21 cellular contexts compared by ENCODE assay signal in genomic region chr11:2101171-2101675, GRCh38. TPM values are rescaled to one million over a fixed set of nuclear protein-coding genes. Genes with fewer than 3 reads are reported as not detected.
DNase-seq lines count a peak whose midpoint lies in the region; ATAC-seq and TF ChIP-seq lines count a peak whose summit lies in the region.
"Had no signal": no experiment of that assay in that cellular context is flagged by ENCODE, and none has a peak within 500 bp of the region (broad histone marks: within the 10 kb centered on the region; RNA-seq: fewer than 3 reads in every experiment).

No MANE protein-coding gene starts in this region.

- ATAC-seq in heart left ventricle = no peak
- no peak for ATAC-seq in Right ventricle myocardium superior (ENCODE audit: poor library complexity)
- no peak for ATAC-seq in RWPE2 (ENCODE audit: low read depth)
- no peak for ATAC-seq in lower lobe of right lung
- ATAC-seq in gastrocnemius medialis = no peak
- no peak for ATAC-seq in GM19351 (IDR thresholded peaks at IDR 0.05; ENCODE audit: unreplicated experiment)
- ATAC-seq: GM12878 had no signal

- H3K36me3 ChIP-seq in heart left ventricle = no peaks in the 10 kb centered on the region
- no peaks in the 10 kb centered on the region for H3K36me3 ChIP-seq in RWPE2 (ENCODE audit: low read depth)
- no peaks in the 10 kb centered on the region for H3K36me3 ChIP-seq in lower lobe of right lung
- H3K36me3 ChIP-seq in gastrocnemius medialis = no peaks in the 10 kb centered on the region
- no peaks in the 10 kb centered on the region for H3K36me3 ChIP-seq in stomach
- H3K36me3 ChIP-seq: BLaER1, Peyer's patch had no signal

- in situ Hi-C loops in gastrocnemius medialis (cut with MboI; ENCODE audit: low sequenced_read_pairs in 4 of 4) = no loop called here

- TF ChIP-seq POLR2A in heart left ventricle (IDR thresholded peaks at IDR 0.05) (no peak), gastrocnemius medialis (IDR thresholded peaks at IDR 0.05) (no peak), stomach (IDR thresholded peaks at IDR 0.05) (no peak)

- no peak for TF ChIP-seq EP300 in stomach (IDR thresholded peaks at IDR 0.05)

- H3K4me1 ChIP-seq in heart left ventricle (peaks cover 7 to 67% (median 46%) of the 10 kb centered on the region in 12 donors), RWPE2 (ENCODE audit: insufficient read depth, poor library complexity, severe bottlenecking) (peaks cover 16% of the 10 kb centered on the region), lower lobe of right lung (peaks cover 48% of the 10 kb centered on the region), gastrocnemius medialis (peaks cover 21 to 30% of the 10 kb centered on the region in 2 donors), stomach (peaks cover 29 to 49% (median 36%) of the 10 kb centered on the region in 4 donors)

- 92 to 96% (median 92%) methylated on average over 9 to 10 of the region's 10 CpGs for WGBS in heart left ventricle, 4 donors
- WGBS in stomach, 5 donors = 86 to 91% (median 87%) methylated on average over 10 of the region's 10 CpGs

- H3K9me3 ChIP-seq in heart left ventricle = no peaks in the 10 kb centered on the region
- H3K9me3 ChIP-seq in RWPE2 (ENCODE audit: severe bottlenecking) = no peaks in the 10 kb centered on the region
- H3K9me3 ChIP-seq in lower lobe of right lung = no peaks in the 10 kb centered on the region
- no peaks in the 10 kb centered on the region for H3K9me3 ChIP-seq in gastrocnemius medialis
- H3K9me3 ChIP-seq in stomach = no peaks in the 10 kb centered on the region
- H3K9me3 ChIP-seq: BLaER1, Peyer's patch had no signal

- TF ChIP-seq CTCF in heart left ventricle (IDR thresholded peaks at IDR 0.05) (no peak), RWPE2 (IDR thresholded peaks at IDR 0.05; ENCODE audit: poor library complexity, severe bottlenecking) (no peak), lower lobe of right lung (IDR thresholded peaks at IDR 0.05) (no peak), gastrocnemius medialis (IDR thresholded peaks at IDR 0.05 in 4 of 5, conservative IDR thresholded peaks at IDR 0.05 in 1 of 5) (no peak), stomach (IDR thresholded peaks at IDR 0.05) (no peak)

- H3K4me3 ChIP-seq in heart left ventricle (no peak overlapping the region), RWPE2 (ENCODE audit: severe bottlenecking) (no peak overlapping the region), lower lobe of right lung (no peak overlapping the region), gastrocnemius medialis (no peak overlapping the region), stomach (no peak overlapping the region)
- H3K4me3 ChIP-seq: BLaER1, GM12878, K562, Peyer's patch had no signal

- intact Hi-C loops in heart left ventricle (cut with DNase I) (loop anchor here in 4 of 10 donors (5.0 kb wide), 1 partner anchor 36 kb away; the partner anchor contains the start of gene IGF2 (in 4 of the 4)), Right ventricle myocardium superior (cut with DNase I) (no loop called here), lower lobe of right lung (cut with DNase I) (no loop called here), gastrocnemius medialis (cut with DNase I; ENCODE audit: low total_unique reads) (no loop called here), stomach (cut with DNase I; ENCODE audit: low total_unique reads) (no loop called here)

- H3K27ac ChIP-seq in heart left ventricle (peak overlapping the region in 10 of 12 donors; percentile 56 to 91 (median 83)), RWPE2 (ENCODE audit: poor library complexity, severe bottlenecking) (no peak overlapping the region), lower lobe of right lung (no peak overlapping the region), gastrocnemius medialis (peak overlapping the region in 3 of 4 donors; percentile 64 to 77 (median 70)), stomach (no peak overlapping the region)
- H3K27ac ChIP-seq: BLaER1, Peyer's patch had no signal

- DNase-seq in heart left ventricle = no peak
- DNase-seq in Right ventricle myocardium superior = no peak
- DNase-seq in RWPE2 (ENCODE audit: low spot score) = peak; percentile 42
- DNase-seq in lower lobe of right lung = peak; percentile 32
- no peak for DNase-seq in gastrocnemius medialis
- DNase-seq in EL = no peak
- DNase-seq in stomach = no peak
- DNase-seq: GOT3; NCI-H1092 treated with DMSO at 0.1 percent for 48 hours; NCI-H146; NCI-H2029 treated with DMSO at 0.1 percent for 48 hours; NCI-H446 treated with DMSO at 0.1 percent for 48 hours; NK-92 treated with Interleukin-12 subunit alpha and Interleukin-12 subunit beta, amount 100 ng/mL, for 24 hours; SHP77 treated with DMSO at 0.1 percent for 48 hours had no signal

- H3K27me3 ChIP-seq in heart left ventricle = no peaks in the 10 kb centered on the region
- no peaks in the 10 kb centered on the region for H3K27me3 ChIP-seq in RWPE2 (ENCODE audit: insufficient read depth, poor library complexity, severe bottlenecking)
- no peaks in the 10 kb centered on the region for H3K27me3 ChIP-seq in lower lobe of right lung (ENCODE audit: low read depth)
- H3K27me3 ChIP-seq in gastrocnemius medialis = no peaks in the 10 kb centered on the region
- no peaks in the 10 kb centered on the region for H3K27me3 ChIP-seq in stomach
- H3K27me3 ChIP-seq: Peyer's patch had no signal

RNA-seq across cellular contexts. Expression of gene IGF2, which starts 38.0 kb away (rescaled TPM):
- total RNA-seq in heart left ventricle (100 to 1,000 TPM in 5 of 9 donors, 10 to 100 TPM in 4; 61.9 to 175 (median 102) TPM), Right ventricle myocardium superior (79.9 TPM), lower lobe of right lung (33.9 TPM), gastrocnemius medialis (10 to 100 TPM; 21.6 to 42.4 (median 29.2) TPM), stomach (100 to 1,000 TPM in 1 of 5 donors, 10 to 100 TPM in 3, 1 to 10 TPM in 1; 5.2 to 164 (median 29.2) TPM)
- polyA plus RNA-seq in heart left ventricle (10 to 100 TPM; 48.9 to 56.3 TPM), stomach (1 to 10 TPM; 3.8 to 9.6 (median 5.2) TPM)
- total RNA-seq: CD4-positive, alpha-beta memory T cell had no signal
- polyA plus RNA-seq: CD4-positive, alpha-beta memory T cell; GM12878; K562 had no signal

RNA-seq across cellular contexts. Expression of gene INS, which starts 59.8 kb away (rescaled TPM):
- total RNA-seq in heart left ventricle = under 1 TPM in 1 of 9 donors, not detected in 8; 0.67 TPM
- 1 to 10 TPM in 1 of 2 donors, not detected in 1; 1.8 TPM for polyA plus RNA-seq in heart left ventricle
- total RNA-seq in Right ventricle myocardium superior = not detected
- total RNA-seq in lower lobe of right lung = not detected
- total RNA-seq in gastrocnemius medialis = not detected
- total RNA-seq in stomach = not detected
- 10 to 100 TPM in 1 of 3 donors, 1 to 10 TPM in 1, not detected in 1; 7.2 to 37.6 TPM for polyA plus RNA-seq in stomach
- total RNA-seq: A673; CD4-positive, alpha-beta memory T cell; GM12878; K562; Peyer's patch had no signal
- polyA plus RNA-seq: CD4-positive, alpha-beta memory T cell; GM12878; K562 had no signal

Comparison
In these comparisons a context has a peak if more than half of its experiments do, and no peak if none do; other contexts are left out.
1. DNase-seq: peak in RWPE2 (single experiment) and lower lobe of right lung (single experiment); none in heart left ventricle (0 of 5), Right ventricle myocardium superior (single experiment), gastrocnemius medialis (0 of 2), EL (single experiment) and stomach (single experiment).
2. H3K27ac ChIP-seq: peak in heart left ventricle (10 of 12) and gastrocnemius medialis (3 of 4); none in RWPE2 (single experiment), lower lobe of right lung (single experiment) and stomach (0 of 5).